Comparison of ENCODE assay signal across 10 cellular contexts in genomic region chr6:12137480-12137879, GRCh38.
DNase-seq lines count a peak whose midpoint lies in the region; ATAC-seq and TF ChIP-seq lines count a peak whose summit lies in the region.
"Had no signal": no experiment of that assay in that cellular context is flagged by ENCODE, and none has a peak within 500 bp of the region (broad histone marks: within the 10 kb centered on the region; RNA-seq: fewer than 3 reads in every experiment).

No MANE protein-coding gene starts in this region.

- H3K27ac ChIP-seq in gastroesophageal sphincter: no peak overlapping the region
- no peak overlapping the region for H3K27ac ChIP-seq in sigmoid colon

- H3K36me3 ChIP-seq in gastroesophageal sphincter (peaks cover 0 to 31% of the 10 kb centered on the region in 2 donors), sigmoid colon (peaks cover 0 to 20% (median 11%) of the 10 kb centered on the region in 4 donors)

- no peak overlapping the region for H3K4me3 ChIP-seq in gastroesophageal sphincter
- no peak overlapping the region for H3K4me3 ChIP-seq in sigmoid colon

- in situ Hi-C loops in G401 (cut with HindIII; ENCODE audit: low sequenced_read_pairs): no loop called here

- no peak for TF ChIP-seq EP300 in gastroesophageal sphincter (IDR thresholded peaks at IDR 0.05)
- TF ChIP-seq EP300 in sigmoid colon (IDR thresholded peaks at IDR 0.05): no peak

- intact Hi-C loops in sigmoid colon (cut with DNase I): no loop called here

- ATAC-seq in gastroesophageal sphincter (peak; percentile 50), HG03139 (IDR thresholded peaks at IDR 0.05; ENCODE audit: unreplicated experiment) (no peak), HG03521 (IDR thresholded peaks at IDR 0.05; ENCODE audit: unreplicated experiment) (no peak)

- DNase-seq in G401 (ENCODE audit: low spot score) (peak; percentile 40), RPMI8226 (peak; percentile 84), sigmoid colon (peak; percentile 81), NCI-H1105 treated with DMSO at 0.1 percent for 48 hours (lab: John Stamatoyannopoulos, UW) (no peak)
- no peak for DNase-seq in stimulated activated CD4-positive, alpha-beta T cell treated with anti-CD3 and anti-CD28 coated beads, Interleukin-4, amount 100 ng/mL, for 24 hours
- DNase-seq: activated CD8-positive, alpha-beta memory T cell treated with anti-CD3 and anti-CD28 coated beads for 24 hours; GOT3 had no signal

- TF ChIP-seq POLR2A in gastroesophageal sphincter (IDR thresholded peaks at IDR 0.05) (no peak), sigmoid colon (IDR thresholded peaks at IDR 0.05) (no peak)

- 86 to 100% methylated on average over 1 of the region's 1 CpG for WGBS in gastroesophageal sphincter (ENCODE audit: low coverage in 1 of 2), 2 donors
- 84 to 93% methylated on average over 1 of the region's 1 CpG for WGBS in sigmoid colon, 2 donors

- no peaks in the 10 kb centered on the region for H3K4me1 ChIP-seq in gastroesophageal sphincter
- H3K4me1 ChIP-seq in sigmoid colon: peaks cover 0 to 13% (median 6%) of the 10 kb centered on the region in 4 donors

- TF ChIP-seq CTCF in gastroesophageal sphincter (IDR thresholded peaks at IDR 0.05) (no peak), sigmoid colon (IDR thresholded peaks at IDR 0.05) (no peak)

- H3K9me3 ChIP-seq in gastroesophageal sphincter (no peaks in the 10 kb centered on the region), sigmoid colon (no peaks in the 10 kb centered on the region)

- H3K27me3 ChIP-seq in gastroesophageal sphincter (no peaks in the 10 kb centered on the region), sigmoid colon (no peaks in the 10 kb centered on the region)

Comparison
In these comparisons a context has a peak if more than half of its experiments do, and no peak if none do; other contexts are left out.
1. DNase-seq: peak in G401 (single experiment), RPMI8226 (single experiment) and sigmoid colon (single experiment); none in NCI-H1105 treated with DMSO at 0.1 percent for 48 hours (single experiment) and stimulated activated CD4-positive, alpha-beta T cell treated with anti-CD3 and anti-CD28 coated beads, Interleukin-4, amount 100 ng/mL, for 24 hours (single experiment).